ENCODE assay signal across 14 cellular contexts in genomic region chr3:61956236-61956635, GRCh38.
DNase-seq lines count a peak whose midpoint lies in the region; ATAC-seq and TF ChIP-seq lines count a peak whose summit lies in the region.
"Had no signal": no experiment of that assay in that cellular context is flagged by ENCODE, and none has a peak within 500 bp of the region (broad histone marks: within the 10 kb centered on the region; RNA-seq: fewer than 3 reads in every experiment).

No MANE protein-coding gene starts in this region.

- no peaks in the 10 kb centered on the region for H3K9me3 Mint-ChIP-seq in osteocyte (ENCODE audit: unreplicated experiment)
- no peaks in the 10 kb centered on the region for H3K9me3 Mint-ChIP-seq in activated naive CD8-positive, alpha-beta T cell treated with anti-CD3 and anti-CD28 coated beads for 36 hours
- H3K9me3 Mint-ChIP-seq in glutamatergic neuron (ENCODE audit: unreplicated experiment) = no peaks in the 10 kb centered on the region
- H3K9me3 Mint-ChIP-seq: CD8-positive, alpha-beta T cell had no signal

- no peaks in the 10 kb centered on the region for H4K20me1 ChIP-seq in fibroblast of lung (ENCODE audit: control insufficient read depth, extremely low read depth, insufficient read depth, low read length)

- H3K27me3 Mint-ChIP-seq in osteocyte (ENCODE audit: unreplicated experiment) (no peaks in the 10 kb centered on the region), glutamatergic neuron (ENCODE audit: unreplicated experiment) (peaks cover 2% of the 10 kb centered on the region)
- peaks cover 12% of the 10 kb centered on the region for H3K27me3 Mint-ChIP-seq in activated naive CD8-positive, alpha-beta T cell treated with anti-CD3 and anti-CD28 coated beads for 36 hours

- ATAC-seq in HG02884 (IDR thresholded peaks at IDR 0.05; ENCODE audit: unreplicated experiment) = no peak
- ATAC-seq: activated CD4-positive, CD25-positive, alpha-beta regulatory T cell treated with anti-CD3 and anti-CD28 coated beads, Interleukin-2, amount 50 U/mL, for 24 hours; CD8-positive, alpha-beta T cell had no signal

- peaks cover 8% of the 10 kb centered on the region for H3K4me1 ChIP-seq in fibroblast of lung (ENCODE audit: control insufficient read depth, extremely low read depth, insufficient read depth, low read length)

- H3K36me3 Mint-ChIP-seq in osteocyte (ENCODE audit: unreplicated experiment) (no peaks in the 10 kb centered on the region), glutamatergic neuron (ENCODE audit: unreplicated experiment) (no peaks in the 10 kb centered on the region)
- no peaks in the 10 kb centered on the region for H3K36me3 Mint-ChIP-seq in activated naive CD8-positive, alpha-beta T cell treated with anti-CD3 and anti-CD28 coated beads for 36 hours
- H3K36me3 Mint-ChIP-seq: CD8-positive, alpha-beta T cell had no signal

- peak; percentile 83 for DNase-seq in AG10803 (ENCODE audit: low read depth)
- peak; percentile 18 for DNase-seq in RWPE1 (ENCODE audit: low spot score)
- DNase-seq in fibroblast of lung (ENCODE audit: low read depth in 2 of 2) = peak; percentile 75 to 84
- no peak for DNase-seq in osteocyte (ENCODE audit: extremely low spot score, unreplicated experiment)
- no peak for DNase-seq in activated naive CD8-positive, alpha-beta T cell treated with anti-CD3 and anti-CD28 coated beads for 36 hours
- DNase-seq in NCI-H526 treated with DMSO at 0.1 percent for 48 hours (lab: John Stamatoyannopoulos, UW) = no peak
- DNase-seq in glutamatergic neuron = no peak
- DNase-seq: CD8-positive, alpha-beta T cell; heart right ventricle; NCI-H1105 treated with DMSO at 0.1 percent for 48 hours; NCI-H748 treated with DMSO at 0.1 percent for 48 hours had no signal

- H3K27ac ChIP-seq in RWPE1 (no peak overlapping the region), fibroblast of lung (ENCODE audit: insufficient read depth, low read length) (peak overlapping the region; percentile 71)

- H3K27ac Mint-ChIP-seq in osteocyte (ENCODE audit: unreplicated experiment) (peak overlapping the region; percentile 3), glutamatergic neuron (ENCODE audit: unreplicated experiment) (no peak overlapping the region)
- no peak overlapping the region for H3K27ac Mint-ChIP-seq in activated naive CD8-positive, alpha-beta T cell treated with anti-CD3 and anti-CD28 coated beads for 36 hours
- H3K27ac Mint-ChIP-seq: CD8-positive, alpha-beta T cell had no signal

- H3K4me2 ChIP-seq in fibroblast of lung (ENCODE audit: extremely low read depth, insufficient read depth, low read length) = peak overlapping the region; percentile 55

- H2AFZ ChIP-seq in fibroblast of lung (ENCODE audit: low read length) = no peak overlapping the region

- H3K36me3 ChIP-seq in fibroblast of lung (ENCODE audit: control insufficient read depth, insufficient read depth, low read length) = no peaks in the 10 kb centered on the region
- H3K36me3 ChIP-seq: heart right ventricle had no signal

- POLR2A ChIA-PET in RWPE1 (lab: Yijun Ruan, JAX; ENCODE audit: low non-redundant PET) = no interaction called here

- no peak overlapping the region for H3K9ac ChIP-seq in fibroblast of lung (ENCODE audit: insufficient read depth, low read length)

- TF ChIP-seq CTCF in AG10803 (conservative IDR thresholded peaks at IDR 0.05; ENCODE audit: low read length) (no peak), RWPE1 (conservative IDR thresholded peaks at IDR 0.05; ENCODE audit: low read depth) (no peak), fibroblast of lung (conservative IDR thresholded peaks at IDR 0.05 in 1 of 2, IDR thresholded peaks at IDR 0.05 in 1 of 2; ENCODE audit: low read depth in 1 of 2, low read length in 2 of 2) (no peak), osteocyte (IDR thresholded peaks at IDR 0.05) (no peak), glutamatergic neuron (IDR thresholded peaks at IDR 0.05; ENCODE audit: partially characterized antibody, unreplicated experiment) (no peak)

- CTCF ChIA-PET in RWPE1 (lab: Yijun Ruan, JAX) = no interaction called here

- H3K4me3 ChIP-seq in AG10803 (ENCODE audit: low read length) (no peak overlapping the region), fibroblast of lung (replicated peaks in 1 of 4; ENCODE audit: control extremely low read depth in 1 of 4, insufficient read depth in 1 of 4, low read depth in 3 of 4, low read length in 4 of 4) (no peak overlapping the region)
- H3K4me3 ChIP-seq: heart right ventricle, skin epidermis had no signal

- H3K4me1 Mint-ChIP-seq in osteocyte (ENCODE audit: unreplicated experiment) (peaks cover 13% of the 10 kb centered on the region), glutamatergic neuron (ENCODE audit: low read depth, unreplicated experiment) (peaks cover 13% of the 10 kb centered on the region)
- H3K4me1 Mint-ChIP-seq in activated naive CD8-positive, alpha-beta T cell treated with anti-CD3 and anti-CD28 coated beads for 36 hours = no peaks in the 10 kb centered on the region

- H3K4me3 Mint-ChIP-seq in osteocyte (ENCODE audit: unreplicated experiment) (no peak overlapping the region), glutamatergic neuron (ENCODE audit: unreplicated experiment) (no peak overlapping the region)
- no peak overlapping the region for H3K4me3 Mint-ChIP-seq in activated naive CD8-positive, alpha-beta T cell treated with anti-CD3 and anti-CD28 coated beads for 36 hours
- H3K4me3 Mint-ChIP-seq: CD8-positive, alpha-beta T cell had no signal

- no peaks in the 10 kb centered on the region for H3K27me3 ChIP-seq in fibroblast of lung (ENCODE audit: control insufficient read depth, insufficient read depth, low read length)
- H3K27me3 ChIP-seq: heart right ventricle had no signal

- no peaks in the 10 kb centered on the region for H3K9me3 ChIP-seq in fibroblast of lung (ENCODE audit: control insufficient read depth, insufficient read depth, low read depth, low read length)
- H3K9me3 ChIP-seq: heart right ventricle had no signal

- H3K79me2 ChIP-seq in fibroblast of lung (ENCODE audit: control insufficient read depth, insufficient read depth, low read length) = no peaks in the 10 kb centered on the region

Comparison
In these comparisons a context has a peak if more than half of its experiments do, and no peak if none do; other contexts are left out.
1. DNase-seq: peak in AG10803 (single experiment), RWPE1 (single experiment) and fibroblast of lung (2 of 2); none in osteocyte (single experiment), activated naive CD8-positive, alpha-beta T cell treated with anti-CD3 and anti-CD28 coated beads for 36 hours (single experiment), NCI-H526 treated with DMSO at 0.1 percent for 48 hours (single experiment) and glutamatergic neuron (single experiment).